16 cellular contexts compared by ENCODE assay signal in the genomic region with DNA sequence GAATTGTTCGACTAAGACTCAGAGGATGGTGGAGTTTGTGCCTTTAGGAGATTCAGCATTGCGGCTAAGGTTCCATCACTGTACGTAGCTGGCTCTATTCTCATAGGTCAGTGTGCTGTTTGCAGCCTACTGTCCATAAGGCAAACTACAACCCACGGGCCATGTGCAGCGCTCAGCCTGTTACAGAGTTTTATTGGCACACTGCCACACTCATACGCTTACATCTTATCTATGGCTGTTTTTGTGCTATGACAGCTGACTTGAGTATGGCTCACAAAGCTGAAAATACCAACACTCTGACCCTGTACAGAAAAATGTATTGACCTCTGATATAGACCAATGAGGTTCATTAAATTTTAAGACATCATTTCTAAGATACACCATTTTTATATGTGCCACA.
DNase-seq lines count a peak whose midpoint lies in the region; ATAC-seq, FAIRE-seq and TF ChIP-seq lines count a peak whose summit lies in the region.
"Had no signal": no experiment of that assay in that cellular context is flagged by ENCODE, and none has a peak within 500 bp of the region (broad histone marks: within the 10 kb centered on the region; RNA-seq: fewer than 3 reads in every experiment).

No MANE protein-coding gene starts in this region.

- DNase-seq in GM12891 (ENCODE audit: insufficient read length, low spot score) (no peak), astrocyte (ENCODE audit: low read depth) (no peak), mesothelial cell of epicardium (ENCODE audit: low spot score in 2 of 2, unreplicated experiment in 2 of 2) (no peak), NCI-H1048 (lab: John Stamatoyannopoulos, UW) (no peak), NCI-H128 (lab: John Stamatoyannopoulos, UW; ENCODE audit: unreplicated experiment) (no peak), substantia nigra (lab: John Stamatoyannopoulos, UW) (no peak)
- DNase-seq: GDM1; NCI-H1105 treated with DMSO at 0.1 percent for 48 hours; NCI-H524 treated with DMSO at 0.1 percent for 48 hours; posterior cingulate gyrus; stimulated activated CD4-positive, alpha-beta T cell treated with anti-CD3 and anti-CD28 coated beads, Interleukin-4, amount 100 ng/mL, for 24 hours; stimulated activated naive CD8-positive, alpha-beta T cell treated with anti-CD3 and anti-CD28 coated beads, Interleukin-15, amount 100 ng/mL, for 72 hours had no signal

- H4K20me1 ChIP-seq in astrocyte (ENCODE audit: insufficient read depth, low read length) = no peaks in the 10 kb centered on the region

- H3K4me3 ChIP-seq in astrocyte (ENCODE audit: insufficient read depth, low read depth, low read length) = no peak overlapping the region
- H3K4me3 ChIP-seq: SJCRH30 had no signal

- H3K27ac ChIP-seq in 22Rv1 (peak overlapping the region; percentile 89), astrocyte (ENCODE audit: low read depth, low read length) (no peak overlapping the region), substantia nigra (ENCODE audit: low read depth, low read length, poor library complexity, severe bottlenecking) (no peak overlapping the region)
- H3K27ac ChIP-seq: SJCRH30 had no signal

- H3K36me3 Mint-ChIP-seq in astrocyte (ENCODE audit: low read depth, unreplicated experiment) = peaks cover 6% of the 10 kb centered on the region
- peaks cover 16% of the 10 kb centered on the region for H3K36me3 Mint-ChIP-seq in mesothelial cell of epicardium

- H3K27me3 Mint-ChIP-seq in astrocyte (ENCODE audit: low read depth, unreplicated experiment) = no peaks in the 10 kb centered on the region
- no peaks in the 10 kb centered on the region for H3K27me3 Mint-ChIP-seq in mesothelial cell of epicardium (ENCODE audit: low read depth)
- H3K27me3 Mint-ChIP-seq: stimulated activated naive CD8-positive, alpha-beta T cell treated with anti-CD3 and anti-CD28 coated beads, Interleukin-15, amount 100 ng/mL, for 72 hours had no signal

- H3K4me1 Mint-ChIP-seq in astrocyte (ENCODE audit: low read depth, unreplicated experiment) (peaks cover 14% of the 10 kb centered on the region), mesothelial cell of epicardium (peaks cover 48% of the 10 kb centered on the region)

- H3K27me3 ChIP-seq in astrocyte (ENCODE audit: insufficient read depth, low read length) = no peaks in the 10 kb centered on the region
- H3K27me3 ChIP-seq: SJCRH30 had no signal

- peaks cover 2% of the 10 kb centered on the region for H3K36me3 ChIP-seq in astrocyte (ENCODE audit: insufficient read depth, low read length)
- H3K36me3 ChIP-seq: SJCRH30 had no signal

- no peak overlapping the region for H2AFZ ChIP-seq in astrocyte (ENCODE audit: low read depth, low read length)

- peaks cover 27% of the 10 kb centered on the region for H3K4me1 ChIP-seq in astrocyte (ENCODE audit: insufficient read depth, low read length)
- H3K4me1 ChIP-seq: SJCRH30 had no signal

- H3K79me2 ChIP-seq in astrocyte (ENCODE audit: insufficient read depth, low read length) = peaks cover 10% of the 10 kb centered on the region

- TF ChIP-seq CTCF in 22Rv1 (IDR thresholded peaks at IDR 0.05) (no peak), astrocyte (IDR thresholded peaks at IDR 0.05; ENCODE audit: insufficient read depth, low read depth, low read length) (no peak), mesothelial cell of epicardium (IDR thresholded peaks at IDR 0.05; ENCODE audit: unreplicated experiment) (no peak)

- no peak for TF ChIP-seq POLR2A in GM12891 (IDR thresholded peaks at IDR 0.05; ENCODE audit: low read depth, low read length)

- no peaks in the 10 kb centered on the region for H3K9me3 Mint-ChIP-seq in astrocyte (ENCODE audit: unreplicated experiment)
- H3K9me3 Mint-ChIP-seq in mesothelial cell of epicardium = no peaks in the 10 kb centered on the region
- H3K9me3 Mint-ChIP-seq: stimulated activated naive CD8-positive, alpha-beta T cell treated with anti-CD3 and anti-CD28 coated beads, Interleukin-15, amount 100 ng/mL, for 72 hours had no signal

- H3K4me2 ChIP-seq in astrocyte (ENCODE audit: low read length) = peak overlapping the region; percentile 3

- H3K9me3 ChIP-seq in astrocyte (ENCODE audit: insufficient read depth, low read depth, low read length) = no peaks in the 10 kb centered on the region
- H3K9me3 ChIP-seq: SJCRH30 had no signal

- H3K9ac ChIP-seq in astrocyte (ENCODE audit: low read length) = no peak overlapping the region

- no peak for ATAC-seq in GM18873 (IDR thresholded peaks at IDR 0.05; ENCODE audit: low FRiP score, unreplicated experiment)
- ATAC-seq: stimulated activated naive CD8-positive, alpha-beta T cell treated with anti-CD3 and anti-CD28 coated beads, Interleukin-15, amount 100 ng/mL, for 72 hours had no signal

- peak; percentile 48 for FAIRE-seq in GM12891 (lab: Jason Lieb, UNC)
- FAIRE-seq in astrocyte (lab: Jason Lieb, UNC) = peak; percentile 49

- no peak overlapping the region for H3K27ac Mint-ChIP-seq in astrocyte (ENCODE audit: unreplicated experiment)
- H3K27ac Mint-ChIP-seq in mesothelial cell of epicardium = peak overlapping the region; percentile 81
- H3K27ac Mint-ChIP-seq: activated T-helper 1 cell treated with anti-CD3 and anti-CD28 coated beads, Interleukin-12 subunit alpha, Interleukin-12 subunit beta, Interleukin-2, Interleukin-4 antibody, amounts not matched to agents 30 ng/mL and 10 ng/mL and 1 ng/mL, durations not matched to agents 14 hours and 24 hours and 36 hours; stimulated activated naive CD8-positive, alpha-beta T cell treated with anti-CD3 and anti-CD28 coated beads, Interleukin-15, amount 100 ng/mL, for 72 hours had no signal

- H3K4me3 Mint-ChIP-seq in astrocyte (ENCODE audit: unreplicated experiment) (no peak overlapping the region), mesothelial cell of epicardium (no peak overlapping the region)
- H3K4me3 Mint-ChIP-seq: activated T-helper 1 cell treated with anti-CD3 and anti-CD28 coated beads, Interleukin-12 subunit alpha, Interleukin-12 subunit beta, Interleukin-2, Interleukin-4 antibody, amounts not matched to agents 30 ng/mL and 10 ng/mL and 1 ng/mL, durations not matched to agents 14 hours and 24 hours and 36 hours; stimulated activated naive CD8-positive, alpha-beta T cell treated with anti-CD3 and anti-CD28 coated beads, Interleukin-15, amount 100 ng/mL, for 72 hours had no signal

TF ChIP-seq in GM12891, 5 proteins besides CTCF, POLR2A, EP300 and RAD21:
- TF ChIP-seq POU2F2 (IDR thresholded peaks at IDR 0.05; ENCODE audit: low read depth, low read length) (no peak), POLR2AphosphoS5 (IDR thresholded peaks at IDR 0.05; ENCODE audit: low read depth, low read length) (no peak), PAX5 (IDR thresholded peaks at IDR 0.05; ENCODE audit: insufficient read depth, low read length, severe bottlenecking) (no peak), TAF1 (IDR thresholded peaks at IDR 0.05; ENCODE audit: low read depth, low read length) (no peak), SPI1 (IDR thresholded peaks at IDR 0.05; ENCODE audit: low read depth, low read length) (no peak)
